ENCODE assay signal across 28 cellular contexts in the genomic region with DNA sequence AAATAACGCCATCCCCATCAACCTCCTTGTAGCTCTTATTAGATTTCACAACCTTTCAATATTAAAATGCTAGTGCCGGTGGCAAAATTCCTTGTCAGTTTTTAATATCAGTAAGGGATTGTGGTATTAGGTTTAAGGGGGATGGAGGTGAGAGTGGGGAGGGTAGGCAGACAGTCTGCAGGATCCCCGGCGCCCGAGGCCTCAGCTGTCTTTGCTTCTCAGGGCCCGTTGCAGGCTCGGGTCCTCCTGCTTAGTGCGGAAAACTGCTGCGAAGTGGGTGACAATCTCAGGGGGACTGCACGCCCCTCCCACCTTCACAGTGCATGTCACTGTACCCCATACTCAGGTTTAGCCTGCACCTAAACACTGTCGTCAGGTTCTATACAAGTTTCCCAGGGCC.
"Had no signal": no experiment of that assay in that cellular context is flagged by ENCODE, and none has a peak within 500 bp of the region (broad histone marks: within the 10 kb centered on the region; RNA-seq: fewer than 3 reads in every experiment).

No MANE protein-coding gene starts in this region.

- H3K36me3 ChIP-seq: esophagus squamous epithelium, gastroesophageal sphincter, heart right ventricle had no signal

- H3K4me3 Mint-ChIP-seq: activated CD4-positive, alpha-beta memory T cell treated with anti-CD3 and anti-CD28 coated beads, Interleukin-2, amount 10 ng/mL, durations not matched to agents 7 days and 5 days; activated CD4-positive, alpha-beta T cell treated with anti-CD3 and anti-CD28 coated beads, Interleukin-2, amount 10 ng/mL, durations not matched to agents 7 days and 5 days; activated naive CD4-positive, alpha-beta T cell treated with anti-CD3 and anti-CD28 coated beads, Interleukin-2, amount 10 ng/mL, durations not matched to agents 7 days and 5 days; activated T-cell treated with anti-CD3 and anti-CD28 coated beads, Interleukin-2, amount 50 U/mL, for 24 hours; activated T-cell treated with anti-CD3 and anti-CD28 coated beads, Interleukin-2, amount 50 U/mL, for 72 hours; effector memory CD8-positive, alpha-beta T cell; T-helper 17 cell; T-helper 2 cell treated with Interferon-gamma antibody and Interleukin-4, amounts not matched to agents 5 μg/mL and 100 μg/mL, for 36 hours had no signal

- H3K27ac Mint-ChIP-seq: activated CD4-positive, alpha-beta memory T cell treated with anti-CD3 and anti-CD28 coated beads, Interleukin-2, amount 10 ng/mL, durations not matched to agents 7 days and 5 days; activated CD4-positive, alpha-beta T cell treated with anti-CD3 and anti-CD28 coated beads, Interleukin-2, amount 10 ng/mL, durations not matched to agents 7 days and 5 days; activated naive CD4-positive, alpha-beta T cell treated with anti-CD3 and anti-CD28 coated beads, Interleukin-2, amount 10 ng/mL, durations not matched to agents 7 days and 5 days; activated naive CD4-positive, alpha-beta T cell treated with anti-CD3 and anti-CD28 coated beads, Interleukin-2, amount 50 U/mL, for 72 hours; activated T-cell treated with anti-CD3 and anti-CD28 coated beads, Interleukin-2, amount 50 U/mL, for 24 hours; activated T-cell treated with anti-CD3 and anti-CD28 coated beads, Interleukin-2, amount 50 U/mL, for 72 hours; effector memory CD8-positive, alpha-beta T cell; T-helper 17 cell; T-helper 2 cell treated with Interferon-gamma antibody and Interleukin-4, amounts not matched to agents 5 μg/mL and 100 μg/mL, for 36 hours had no signal

- DNase-seq: activated CD4-positive, alpha-beta memory T cell treated with anti-CD3 and anti-CD28 coated beads, Interleukin-2, amount 10 ng/mL, durations not matched to agents 7 days and 5 days; activated CD4-positive, alpha-beta T cell treated with anti-CD3 and anti-CD28 coated beads for 1 hour; activated CD4-positive, alpha-beta T cell treated with anti-CD3 and anti-CD28 coated beads for 4 hours; activated CD4-positive, alpha-beta T cell treated with anti-CD3 and anti-CD28 coated beads, Interleukin-2, amount 10 ng/mL, durations not matched to agents 7 days and 5 days; activated CD4-positive, alpha-beta T cell treated with anti-CD3 and anti-CD28 coated beads, Interleukin-2, amount 50 U/mL, for 4 hours; activated CD8-positive, alpha-beta memory T cell treated with anti-CD3 and anti-CD28 coated beads, Interleukin-2, amount 50 U/mL, for 48 hours; activated gamma-delta T cell; activated naive CD4-positive, alpha-beta T cell; activated naive CD4-positive, alpha-beta T cell treated with anti-CD3 and anti-CD28 coated beads, Interleukin-2, amount 10 ng/mL, durations not matched to agents 7 days and 5 days; activated T-cell treated with anti-CD3 and anti-CD28 coated beads for 4 hours; activated T-cell treated with anti-CD3 and anti-CD28 coated beads, Interleukin-2, amount 50 U/mL, for 24 hours; activated T-cell treated with anti-CD3 and anti-CD28 coated beads, Interleukin-2, amount 50 U/mL, for 72 hours; amniotic stem cell; anterior cingulate cortex; caudate nucleus; cortex of kidney; effector CD4-positive, alpha-beta T cell; effector memory CD8-positive, alpha-beta T cell; esophagus squamous epithelium; foreskin melanocyte; heart right ventricle; T-helper 1 cell; T-helper 17 cell; T1000 had no signal

- H3K4me1 ChIP-seq: esophagus squamous epithelium had no signal

- H3K27ac ChIP-seq: epithelial cell of prostate, esophagus squamous epithelium, gastroesophageal sphincter, heart right ventricle had no signal

- H3K4me3 ChIP-seq: esophagus squamous epithelium, gastroesophageal sphincter, heart right ventricle had no signal

- H3K9me3 ChIP-seq: esophagus squamous epithelium had no signal

- H3K36me3 Mint-ChIP-seq: activated naive CD4-positive, alpha-beta T cell treated with anti-CD3 and anti-CD28 coated beads, Interleukin-2, amount 10 ng/mL, durations not matched to agents 7 days and 5 days; activated naive CD4-positive, alpha-beta T cell treated with anti-CD3 and anti-CD28 coated beads, Interleukin-2, amount 50 U/mL, for 72 hours had no signal

- ATAC-seq: activated naive CD4-positive, alpha-beta T cell treated with anti-CD3 and anti-CD28 coated beads, Interleukin-2, amount 50 U/mL, for 72 hours; activated T-cell treated with anti-CD3 and anti-CD28 coated beads, Interleukin-2, amount 50 U/mL, for 72 hours; effector memory CD8-positive, alpha-beta T cell; gastroesophageal sphincter; T-helper 17 cell had no signal

- H3K9me3 Mint-ChIP-seq: activated CD4-positive, alpha-beta memory T cell treated with anti-CD3 and anti-CD28 coated beads, Interleukin-2, amount 10 ng/mL, durations not matched to agents 7 days and 5 days; activated CD4-positive, alpha-beta T cell treated with anti-CD3 and anti-CD28 coated beads, Interleukin-2, amount 10 ng/mL, durations not matched to agents 7 days and 5 days; activated naive CD4-positive, alpha-beta T cell treated with anti-CD3 and anti-CD28 coated beads, Interleukin-2, amount 10 ng/mL, durations not matched to agents 7 days and 5 days; activated naive CD4-positive, alpha-beta T cell treated with anti-CD3 and anti-CD28 coated beads, Interleukin-2, amount 50 U/mL, for 72 hours; activated T-cell treated with anti-CD3 and anti-CD28 coated beads, Interleukin-2, amount 50 U/mL, for 24 hours; activated T-cell treated with anti-CD3 and anti-CD28 coated beads, Interleukin-2, amount 50 U/mL, for 72 hours; effector memory CD8-positive, alpha-beta T cell; T-helper 2 cell treated with Interferon-gamma antibody and Interleukin-4, amounts not matched to agents 5 μg/mL and 100 μg/mL, for 36 hours had no signal

- H3K27me3 Mint-ChIP-seq: activated CD4-positive, alpha-beta memory T cell treated with anti-CD3 and anti-CD28 coated beads, Interleukin-2, amount 10 ng/mL, durations not matched to agents 7 days and 5 days had no signal

- H3K4me1 Mint-ChIP-seq: activated CD4-positive, alpha-beta memory T cell treated with anti-CD3 and anti-CD28 coated beads, Interleukin-2, amount 10 ng/mL, durations not matched to agents 7 days and 5 days; activated CD4-positive, alpha-beta T cell treated with anti-CD3 and anti-CD28 coated beads, Interleukin-2, amount 10 ng/mL, durations not matched to agents 7 days and 5 days; activated naive CD4-positive, alpha-beta T cell treated with anti-CD3 and anti-CD28 coated beads, Interleukin-2, amount 10 ng/mL, durations not matched to agents 7 days and 5 days; T-helper 17 cell had no signal
